In the genomic region with DNA sequence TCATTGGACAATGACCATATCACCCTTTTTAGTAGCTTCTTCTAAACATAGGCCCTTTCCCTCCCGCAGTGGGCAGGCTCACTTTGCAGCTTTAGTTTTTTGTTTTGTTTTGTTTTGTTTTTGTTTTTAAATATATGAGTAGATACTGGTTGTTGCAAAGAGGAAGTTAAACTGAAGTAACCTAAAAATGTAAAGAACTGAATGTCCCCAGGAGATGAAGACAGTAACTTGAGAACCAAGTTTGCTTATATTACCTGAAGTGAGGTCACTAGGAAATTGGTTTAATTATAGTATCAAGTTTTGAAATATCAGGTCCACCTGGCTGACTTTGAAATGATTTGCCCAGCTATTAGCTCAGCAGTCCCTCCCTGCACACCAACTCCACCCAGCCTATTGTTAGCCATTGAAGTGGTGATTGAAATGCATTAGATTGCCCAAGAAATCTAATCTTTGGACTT, we compare ENCODE assay signal across 9 cellular contexts. TPM values are rescaled to one million over a fixed set of nuclear protein-coding genes. Genes with fewer than 3 reads are reported as not detected.
DNase-seq lines count a peak whose midpoint lies in the region; ATAC-seq, FAIRE-seq and TF ChIP-seq lines count a peak whose summit lies in the region.
"Had no signal": no experiment of that assay in that cellular context is flagged by ENCODE, and none has a peak within 500 bp of the region (broad histone marks: within the 10 kb centered on the region; RNA-seq: fewer than 3 reads in every experiment).

No MANE protein-coding gene starts in this region.

- H2AFZ ChIP-seq in osteoblast (ENCODE audit: low read length) = no peak overlapping the region

- CTCF ChIA-PET in activated CD4-positive, alpha-beta memory T cell treated with anti-CD3 and anti-CD28 coated beads for 36 hours (lab: Charles Lee) = interaction anchor here (1.1 to 5.9 kb wide), 2 partner anchors 12 to 28 kb away, joined by 3 to 32 read pairs; no protein-coding TSS in a partner anchor

- peaks cover 37% of the 10 kb centered on the region for H3K4me1 ChIP-seq in osteoblast (ENCODE audit: insufficient read depth, low read length)

- H3K27ac Mint-ChIP-seq in activated CD4-positive, alpha-beta memory T cell treated with anti-CD3 and anti-CD28 coated beads for 36 hours = peak overlapping the region; percentile 85
- peak overlapping the region; percentile 97 to 100 (median 99) for H3K27ac Mint-ChIP-seq in naive thymus-derived CD8-positive, alpha-beta T cell

- POLR2A ChIA-PET in activated CD4-positive, alpha-beta memory T cell treated with anti-CD3 and anti-CD28 coated beads for 36 hours (lab: Charles Lee) = interaction anchor here (4.0 to 7.6 kb wide), 2 partner anchors 9 to 18 kb away, joined by 36 to 97 read pairs (median 44); a partner anchor contains a TSS
- POLR2A ChIA-PET in naive thymus-derived CD8-positive, alpha-beta T cell (lab: Charles Lee) = interaction anchor here (0.6 to 15.9 kb wide), 4 partner anchors 8 to 1414 kb away, joined by 3 to 384 read pairs (median 22); a partner anchor contains a TSS

- no peak for TF ChIP-seq CTCF in osteoblast (IDR thresholded peaks at IDR 0.05; ENCODE audit: extremely low read depth, low read depth, low read length)

- FAIRE-seq in urothelium cell line (lab: Jason Lieb, UNC) = no peak
- FAIRE-seq: GM12892 had no signal

- H3K4me2 ChIP-seq in osteoblast (ENCODE audit: insufficient read depth, low read length) = no peak overlapping the region

- no peaks in the 10 kb centered on the region for H3K9me3 Mint-ChIP-seq in activated CD4-positive, alpha-beta memory T cell treated with anti-CD3 and anti-CD28 coated beads for 36 hours
- peaks cover 0 to 3% (median 0%) of the 10 kb centered on the region in 9 donors for H3K9me3 Mint-ChIP-seq in naive thymus-derived CD8-positive, alpha-beta T cell

- no peak overlapping the region for H3K27ac ChIP-seq in osteoblast (ENCODE audit: low read depth, low read length)

- ATAC-seq in GM18498 (IDR thresholded peaks at IDR 0.05; ENCODE audit: unreplicated experiment) (peak; percentile 43), HG03060 (IDR thresholded peaks at IDR 0.05; ENCODE audit: low read depth, unreplicated experiment) (peak; percentile 39), HG02678 (IDR thresholded peaks at IDR 0.05; ENCODE audit: unreplicated experiment) (no peak)
- no peak for ATAC-seq in naive thymus-derived CD8-positive, alpha-beta T cell

- peaks cover 82% of the 10 kb centered on the region for H3K79me2 ChIP-seq in osteoblast (ENCODE audit: insufficient read depth, low read length)

- no peaks in the 10 kb centered on the region for H3K27me3 Mint-ChIP-seq in activated CD4-positive, alpha-beta memory T cell treated with anti-CD3 and anti-CD28 coated beads for 36 hours
- no peaks in the 10 kb centered on the region for H3K27me3 Mint-ChIP-seq in naive thymus-derived CD8-positive, alpha-beta T cell

- peaks cover 55% of the 10 kb centered on the region for H3K36me3 Mint-ChIP-seq in activated CD4-positive, alpha-beta memory T cell treated with anti-CD3 and anti-CD28 coated beads for 36 hours
- peaks cover 0 to 30% (median 30%) of the 10 kb centered on the region in 3 donors for H3K36me3 Mint-ChIP-seq in naive thymus-derived CD8-positive, alpha-beta T cell

- H3K4me1 Mint-ChIP-seq in activated CD4-positive, alpha-beta memory T cell treated with anti-CD3 and anti-CD28 coated beads for 36 hours (ENCODE audit: low read depth) = peaks cover 90% of the 10 kb centered on the region
- H3K4me1 Mint-ChIP-seq in naive thymus-derived CD8-positive, alpha-beta T cell = peaks cover 39 to 95% (median 87%) of the 10 kb centered on the region in 4 donors

- intact Hi-C loops in activated CD4-positive, alpha-beta memory T cell treated with anti-CD3 and anti-CD28 coated beads for 36 hours (cut with micrococcal nuclease) = no loop called here

- no peaks in the 10 kb centered on the region for H3K27me3 ChIP-seq in osteoblast (ENCODE audit: insufficient read depth, low read length)

- peak overlapping the region; percentile 1 for H3K4me3 Mint-ChIP-seq in activated CD4-positive, alpha-beta memory T cell treated with anti-CD3 and anti-CD28 coated beads for 36 hours
- H3K4me3 Mint-ChIP-seq in naive thymus-derived CD8-positive, alpha-beta T cell = peak overlapping the region; percentile 84 to 99 (median 95)

- peaks cover 38% of the 10 kb centered on the region for H4K20me1 ChIP-seq in osteoblast (ENCODE audit: insufficient read depth, low read length)

- H3K4me3 ChIP-seq in osteoblast (ENCODE audit: insufficient read depth, low read length) = no peak overlapping the region

- H3K36me3 ChIP-seq in osteoblast (ENCODE audit: insufficient read depth, low read length) = peaks cover 4% of the 10 kb centered on the region

- no peaks in the 10 kb centered on the region for H3K9me3 ChIP-seq in osteoblast (ENCODE audit: low read depth, low read length)

- no peak for DNase-seq in activated CD4-positive, alpha-beta memory T cell treated with anti-CD3 and anti-CD28 coated beads for 36 hours
- DNase-seq in naive thymus-derived CD8-positive, alpha-beta T cell = peak in 1 of 10 donors; percentile 36
- DNase-seq in anterior cingulate cortex (lab: John Stamatoyannopoulos, UW) (no peak), osteoblast (ENCODE audit: insufficient read length, low spot score, missing footprints) (no peak), urothelium cell line (ENCODE audit: low spot score) (no peak)

RNA-seq across cellular contexts. Expression of a gene that starts 18.2 kb away (rescaled TPM):
- total RNA-seq in activated CD4-positive, alpha-beta memory T cell treated with anti-CD3 and anti-CD28 coated beads for 36 hours = 100 to 1,000 TPM; 250 to 254 TPM
- 100 to 1,000 TPM; 154 to 160 TPM for total RNA-seq in naive thymus-derived CD8-positive, alpha-beta T cell
- polyA plus RNA-seq in naive thymus-derived CD8-positive, alpha-beta T cell = 100 to 1,000 TPM; 297 to 506 (median 298) TPM
- 14.1 and 20.3 TPM in 2 replicates for total RNA-seq in osteoblast

RNA-seq across cellular contexts. Expression of a gene that starts 58.6 kb away (rescaled TPM):
- total RNA-seq in activated CD4-positive, alpha-beta memory T cell treated with anti-CD3 and anti-CD28 coated beads for 36 hours = 1 to 10 TPM; 4.8 to 5.7 TPM
- total RNA-seq in naive thymus-derived CD8-positive, alpha-beta T cell = 10 to 100 TPM; 12.8 to 13.0 TPM
- polyA plus RNA-seq in naive thymus-derived CD8-positive, alpha-beta T cell = 1 to 10 TPM; 1.9 to 4.4 (median 4.3) TPM
- total RNA-seq in osteoblast = 4.7 and 5.6 TPM in 2 replicates

Comparison
In these comparisons a context has a peak if more than half of its experiments do, and no peak if none do; other contexts are left out.
1. ATAC-seq: peak in GM18498 (single experiment) and HG03060 (single experiment); none in naive thymus-derived CD8-positive, alpha-beta T cell (0 of 2) and HG02678 (single experiment).